18 cellular contexts compared by ENCODE assay signal in the genomic region with DNA sequence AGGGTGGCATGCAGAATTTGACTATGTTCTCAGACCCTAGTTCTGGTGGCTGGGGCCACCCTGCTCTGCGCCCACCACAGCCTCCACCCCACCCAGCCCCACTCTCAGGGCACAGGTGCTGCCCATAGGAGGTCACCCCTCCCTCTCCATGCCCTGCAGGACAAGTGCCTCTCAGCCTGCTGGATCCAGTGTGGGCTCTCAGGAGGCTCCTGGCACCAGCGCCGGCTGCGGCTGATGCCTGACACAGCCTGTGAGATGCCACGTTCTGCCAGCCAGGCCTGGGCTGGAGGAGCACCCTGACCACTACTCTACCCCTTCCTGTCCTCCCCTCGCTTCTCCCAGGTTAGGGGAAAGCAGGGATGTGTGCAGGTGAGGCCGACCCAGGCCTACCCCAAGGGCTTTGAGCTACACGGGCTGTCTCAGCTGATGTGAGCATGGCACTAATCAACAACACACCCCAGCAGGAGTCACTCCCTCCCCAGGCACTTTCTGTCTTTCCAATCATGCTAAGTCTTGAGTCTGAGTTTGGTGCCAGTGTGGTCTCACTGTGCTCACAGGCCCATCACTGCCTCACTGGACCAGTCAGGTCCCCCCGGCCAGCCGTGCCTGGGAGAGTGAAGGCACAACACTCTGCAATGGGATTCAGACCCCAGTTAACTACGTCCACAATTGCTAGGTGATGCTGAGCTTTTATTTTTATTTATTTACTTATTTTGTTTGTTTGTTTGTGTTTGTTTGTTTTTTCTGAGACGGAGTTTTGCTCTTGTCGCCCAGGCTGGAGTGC. TPM values are rescaled to one million over a fixed set of nuclear protein-coding genes. Genes with fewer than 3 reads are reported as not detected.
DNase-seq lines count a peak whose midpoint lies in the region; ATAC-seq and TF ChIP-seq lines count a peak whose summit lies in the region.
"Had no signal": no experiment of that assay in that cellular context is flagged by ENCODE, and none has a peak within 500 bp of the region (broad histone marks: within the 10 kb centered on the region; RNA-seq: fewer than 3 reads in every experiment).

No MANE protein-coding gene starts in this region.

- no peak for TF ChIP-seq POLR2A in erythroblast (IDR thresholded peaks at IDR 0.05; ENCODE audit: low read length)

- 84 to 91% methylated on average over 13 of the region's 13 CpGs for WGBS in lung, 2 donors

- no peaks in the 10 kb centered on the region for H3K36me3 ChIP-seq in lung (ENCODE audit: control insufficient read depth in 2 of 2, insufficient read depth in 2 of 2, low read length in 2 of 2)

- no peaks in the 10 kb centered on the region for H3K36me3 Mint-ChIP-seq in type B pancreatic cell
- H3K36me3 Mint-ChIP-seq: CD14-positive monocyte had no signal

- no peak overlapping the region for H3K27ac ChIP-seq in lung (ENCODE audit: low read depth in 1 of 2, low read length in 1 of 2)

- H3K4me3 Mint-ChIP-seq in type B pancreatic cell, result no peak overlapping the region
- H3K4me3 Mint-ChIP-seq: CD14-positive monocyte had no signal

- no peak overlapping the region for H3K4me3 ChIP-seq in lung

- H3K4me1 ChIP-seq in lung (ENCODE audit: control insufficient read depth in 2 of 2, insufficient read depth in 2 of 2, low read length in 2 of 2), result peaks cover 0 to 3% of the 10 kb centered on the region in 2 donors

- peak; percentile 59 for DNase-seq in cardiac septum (ENCODE audit: low spot score)
- DNase-seq in left ventricle myocardium superior, result no peak
- DNase-seq in NCI-H2029 (lab: John Stamatoyannopoulos, UW), result peak; percentile 60
- DNase-seq in lung (ENCODE audit: low spot score), result peak; percentile 22
- peak; percentile 54 for DNase-seq in type B pancreatic cell (ENCODE audit: extremely low spot score, unreplicated experiment)
- DNase-seq in NCI-H2171 (lab: John Stamatoyannopoulos, UW), result no peak
- no peak for DNase-seq in erythroblast (lab: John Stamatoyannopoulos, UW)
- DNase-seq: HCEC 1CT, KBM-7, MV-4-11, NCI-H1417, NCI-H187 treated with DMSO at 0.1 percent for 48 hours, NCI-H524, SHP77 had no signal

- peaks cover 0 to 5% of the 10 kb centered on the region in 2 donors for H3K9me3 ChIP-seq in lung (ENCODE audit: control insufficient read depth in 2 of 2, insufficient read depth in 1 of 2, low read length in 1 of 2)

- intact Hi-C loops in cardiac septum (cut with DNase I) (loop anchor here (10.0 kb wide), 1 partner anchor 142 kb away; no protein-coding TSS in a partner anchor), left ventricle myocardium superior (cut with micrococcal nuclease) (no loop called here)

- H3K4me1 Mint-ChIP-seq in type B pancreatic cell (ENCODE audit: unreplicated experiment), result peaks cover 6% of the 10 kb centered on the region

- no peak for TF ChIP-seq CTCF in lung (IDR thresholded peaks at IDR 0.05; ENCODE audit: control extremely low read depth, extremely low read depth)
- TF ChIP-seq CTCF in type B pancreatic cell (conservative IDR thresholded peaks at IDR 0.05), result no peak

- peaks cover under 1% of the 10 kb centered on the region for H3K9me3 Mint-ChIP-seq in type B pancreatic cell

- H3K27me3 Mint-ChIP-seq in type B pancreatic cell, result peaks cover 34% of the 10 kb centered on the region

- H3K27ac Mint-ChIP-seq in type B pancreatic cell, result no peak overlapping the region
- H3K27ac Mint-ChIP-seq: CD14-positive monocyte had no signal

- ATAC-seq in left ventricle myocardium superior (no peak), lung (ENCODE audit: insufficient read depth, low FRiP score) (no peak)
- ATAC-seq in activated CD4-positive, CD25-positive, alpha-beta regulatory T cell treated with anti-CD3 and anti-CD28 coated beads, Interleukin-2, amount 50 U/mL, for 24 hours, result no peak
- ATAC-seq: Panc1, SK-N-SH treated with all-trans-retinoic acid at 6 μM for 48 hours had no signal

- H3K27me3 ChIP-seq in lung (ENCODE audit: control insufficient read depth, insufficient read depth), result no peaks in the 10 kb centered on the region

RNA-seq across cellular contexts. Expression of a gene that starts 12.1 kb away (rescaled TPM):
- 0.19 TPM for total RNA-seq in cardiac septum
- total RNA-seq in left ventricle myocardium superior, result not detected
- total RNA-seq in lung, result not detected
- under 1 TPM; 0.08 to 0.09 TPM for polyA plus RNA-seq in lung
- 0.71 and 11.8 TPM in 2 replicates for total RNA-seq in type B pancreatic cell (ENCODE audit: low replicate concordance)
- polyA plus RNA-seq: CD14-positive monocyte had no signal

Comparison
In these comparisons a context has a peak if more than half of its experiments do, and no peak if none do; other contexts are left out.
1. DNase-seq: peak in cardiac septum (single experiment), NCI-H2029 (single experiment), lung (single experiment) and type B pancreatic cell (single experiment); none in left ventricle myocardium superior (single experiment), NCI-H2171 (single experiment) and erythroblast (0 of 2).